Comparison of ENCODE assay signal across 12 cellular contexts in genomic region chr7:79317728-79318127, GRCh38.
DNase-seq lines count a peak whose midpoint lies in the region; ATAC-seq, FAIRE-seq and TF ChIP-seq lines count a peak whose summit lies in the region.
"Had no signal": no experiment of that assay in that cellular context is flagged by ENCODE, and none has a peak within 500 bp of the region (broad histone marks: within the 10 kb centered on the region; RNA-seq: fewer than 3 reads in every experiment).

No MANE protein-coding gene starts in this region.

- no peak for TF ChIP-seq CTCF in endothelial cell of umbilical vein (IDR thresholded peaks at IDR 0.05; ENCODE audit: extremely low read depth in 1 of 2, insufficient read depth in 1 of 2, low read depth in 1 of 2, low read length in 2 of 2)

- H3K9ac ChIP-seq in endothelial cell of umbilical vein (replicated peaks; ENCODE audit: extremely low read depth, insufficient read depth, low read length) = no peak overlapping the region

- no peak overlapping the region for H3K4me3 ChIP-seq in MG63
- H3K4me3 ChIP-seq in endothelial cell of umbilical vein (replicated peaks in 1 of 3; ENCODE audit: insufficient read depth in 1 of 3, low read depth in 1 of 3, low read length in 3 of 3) = no peak overlapping the region
- H3K4me3 ChIP-seq: gastrocnemius medialis, right atrium auricular region had no signal

- BruUV-seq in endothelial cell of umbilical vein (replicated peaks; lab: Mats Ljungman, UMichigan) = no TSS peak

- DNase-seq in ELF-1 (ENCODE audit: low read depth, low spot score) = peak; percentile 56
- peak; percentile 51 for DNase-seq in MG63
- peak; percentile 77 for DNase-seq in endothelial cell of umbilical vein (ENCODE audit: low read depth, low spot score)
- peak; percentile 38 for DNase-seq in mucosa of gallbladder (ENCODE audit: low spot score)
- no peak for DNase-seq in T-helper 9 cell
- no peak for DNase-seq in RPMI8226
- no peak for DNase-seq in activated effector memory CD4-positive, alpha-beta T cell treated with anti-CD3 and anti-CD28 coated beads, Interleukin-2, amount 50 U/mL, for 16 hours
- DNase-seq: gastrocnemius medialis; Kasumi-1; stimulated activated naive CD4-positive, alpha-beta T cell treated with Interleukin-2 at 50 U/mL for 16 hours had no signal

- H3K27ac ChIP-seq in endothelial cell of umbilical vein (ENCODE audit: insufficient read depth, low read depth, low read length) = no peak overlapping the region
- H3K27ac ChIP-seq: gastrocnemius medialis, right atrium auricular region had no signal

- dilution Hi-C loops in endothelial cell of umbilical vein (cut with MboI; ENCODE audit: extremely low pct_ligation_motif_present, low sequenced_read_pairs) = no loop called here

- H2AFZ ChIP-seq in endothelial cell of umbilical vein (ENCODE audit: low read depth, low read length) = no peak overlapping the region

- CTCF ChIA-PET in endothelial cell of umbilical vein (lab: Charles Lee) = interaction anchor here (1.2 kb wide), 1 partner anchor 20 kb away, joined by 11 read pairs; no protein-coding TSS in a partner anchor

- peak overlapping the region; percentile 36 for H3K4me2 ChIP-seq in endothelial cell of umbilical vein (ENCODE audit: insufficient read depth, low read length)

- intact Hi-C loops in endothelial cell of umbilical vein (cut with micrococcal nuclease) = loop anchor here (5.0 kb wide), 1 partner anchor 120 kb away; no protein-coding TSS in a partner anchor

- no peaks in the 10 kb centered on the region for H3K9me1 ChIP-seq in endothelial cell of umbilical vein (replicated peaks; ENCODE audit: control insufficient read depth, extremely low read depth, insufficient read depth, low read length)

- H4K20me1 ChIP-seq in endothelial cell of umbilical vein (replicated peaks; ENCODE audit: control insufficient read depth, extremely low read depth, insufficient read depth, low read length) = no peaks in the 10 kb centered on the region

- H3K27me3 ChIP-seq in MG63 = no peaks in the 10 kb centered on the region
- H3K27me3 ChIP-seq in endothelial cell of umbilical vein (ENCODE audit: control insufficient read depth in 2 of 2, insufficient read depth in 2 of 2, low read length in 2 of 2) = no peaks in the 10 kb centered on the region
- H3K27me3 ChIP-seq: gastrocnemius medialis, right atrium auricular region had no signal

- H3K36me3 ChIP-seq in MG63 (no peaks in the 10 kb centered on the region), endothelial cell of umbilical vein (ENCODE audit: control insufficient read depth in 2 of 2, extremely low read depth in 1 of 2, insufficient read depth in 2 of 2, low read length in 2 of 2) (no peaks in the 10 kb centered on the region)
- H3K36me3 ChIP-seq: gastrocnemius medialis, right atrium auricular region had no signal

- peak; percentile 98 for FAIRE-seq in endothelial cell of umbilical vein (lab: Jason Lieb, UNC)

- POLR2A ChIA-PET in endothelial cell of umbilical vein (lab: Charles Lee) = no interaction called here

- peaks cover 8% of the 10 kb centered on the region for H3K4me1 ChIP-seq in endothelial cell of umbilical vein (ENCODE audit: control insufficient read depth, extremely low read depth, insufficient read depth, low read length)
- H3K4me1 ChIP-seq: gastrocnemius medialis had no signal

- ATAC-seq in GM21717 (IDR thresholded peaks at IDR 0.05; ENCODE audit: unreplicated experiment) = no peak
- ATAC-seq: gastrocnemius medialis had no signal

- no peak for TF ChIP-seq POLR2A in endothelial cell of umbilical vein (IDR thresholded peaks at IDR 0.05; ENCODE audit: low read depth, low read length)

- H3K9me3 ChIP-seq in MG63 (no peaks in the 10 kb centered on the region), endothelial cell of umbilical vein (replicated peaks; ENCODE audit: control insufficient read depth, insufficient read depth, low read length) (no peaks in the 10 kb centered on the region)
- H3K9me3 ChIP-seq: gastrocnemius medialis, right atrium auricular region had no signal

- no peaks in the 10 kb centered on the region for H3K79me2 ChIP-seq in endothelial cell of umbilical vein (ENCODE audit: control insufficient read depth, insufficient read depth, low read length)

TF ChIP-seq in endothelial cell of umbilical vein, 7 proteins besides CTCF, POLR2A, EP300 and RAD21:
- TF ChIP-seq POLR2AphosphoS5 (IDR thresholded peaks at IDR 0.05; ENCODE audit: insufficient read depth, low read depth, low read length) = no peak
- peak; percentile 78 for TF ChIP-seq JUN (IDR thresholded peaks at IDR 0.05; ENCODE audit: borderline replicate concordance, insufficient read depth, insufficient read length, low read depth)
- peak; percentile 91 for TF ChIP-seq FOS (IDR thresholded peaks at IDR 0.05; ENCODE audit: borderline replicate concordance, insufficient read depth, low read length)
- no peak for TF ChIP-seq MAX (IDR thresholded peaks at IDR 0.05; ENCODE audit: insufficient read depth, insufficient read length)
- TF ChIP-seq GATA2 (IDR thresholded peaks at IDR 0.05; ENCODE audit: insufficient read depth, insufficient read length, low read depth, low read length) = no peak
TF ChIP-seq in endothelial cell of umbilical vein: peak in this region for 2.

Comparison
In these comparisons a context has a peak if more than half of its experiments do, and no peak if none do; other contexts are left out.
1. DNase-seq: peak in ELF-1 (single experiment), MG63 (single experiment), endothelial cell of umbilical vein (single experiment) and mucosa of gallbladder (single experiment); none in T-helper 9 cell (single experiment), RPMI8226 (single experiment) and activated effector memory CD4-positive, alpha-beta T cell treated with anti-CD3 and anti-CD28 coated beads, Interleukin-2, amount 50 U/mL, for 16 hours (single experiment).